ENCODE assay signal across 10 cellular contexts in the genomic region with DNA sequence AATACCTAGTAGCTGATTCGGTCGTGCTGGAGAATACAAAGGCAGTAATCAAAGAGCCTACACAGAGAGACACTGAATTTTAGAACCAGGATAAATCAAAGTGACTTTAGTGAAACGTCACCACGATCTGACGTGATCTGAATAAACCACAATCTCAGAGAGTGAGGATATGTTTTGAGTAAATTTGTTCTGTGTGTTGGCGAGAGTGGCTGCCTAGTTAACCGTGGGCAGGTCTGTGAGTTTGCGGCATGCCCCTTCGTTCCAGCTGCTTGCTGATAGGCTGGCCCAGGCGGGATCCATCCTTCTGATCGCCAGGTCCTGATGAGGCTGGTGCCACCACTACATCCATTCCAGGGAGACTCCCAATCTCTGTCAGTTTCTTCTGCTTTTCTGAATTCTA.
DNase-seq lines count a peak whose midpoint lies in the region; ATAC-seq and TF ChIP-seq lines count a peak whose summit lies in the region.
"Had no signal": no experiment of that assay in that cellular context is flagged by ENCODE, and none has a peak within 500 bp of the region (broad histone marks: within the 10 kb centered on the region; RNA-seq: fewer than 3 reads in every experiment).

No MANE protein-coding gene starts in this region.

- H3K27ac Mint-ChIP-seq in activated naive CD4-positive, alpha-beta T cell treated with anti-CD3 and anti-CD28 coated beads, Interleukin-2, amount 10 ng/mL, durations not matched to agents 7 days and 5 days = peak overlapping the region; percentile 75
- H3K27ac Mint-ChIP-seq in stimulated activated naive B cell treated with anti-CD40 and anti-IgM and Interleukin-4, amounts not matched to agents 10 μg/mL and 1 μg/mL and 100 μg/mL, for 72 hours = peak overlapping the region; percentile 77

- POLR2A ChIA-PET in RWPE1 (lab: Yijun Ruan, JAX; ENCODE audit: low non-redundant PET) = no interaction called here

- peak overlapping the region; percentile 54 for H3K4me3 Mint-ChIP-seq in activated naive CD4-positive, alpha-beta T cell treated with anti-CD3 and anti-CD28 coated beads, Interleukin-2, amount 10 ng/mL, durations not matched to agents 7 days and 5 days
- peak overlapping the region in 1 of 2 donors; percentile 19 for H3K4me3 Mint-ChIP-seq in stimulated activated naive B cell treated with anti-CD40 and anti-IgM and Interleukin-4, amounts not matched to agents 10 μg/mL and 1 μg/mL and 100 μg/mL, for 72 hours
- H3K4me3 Mint-ChIP-seq: neural crest cell had no signal

- no peak for TF ChIP-seq CTCF in RWPE1 (conservative IDR thresholded peaks at IDR 0.05; ENCODE audit: low read depth)

- H3K27ac ChIP-seq in RWPE1 = 0 out of 2 replicates have a peak overlapping the region, but pooled peaks have one; percentile 30

- CTCF ChIA-PET in RWPE1 (lab: Yijun Ruan, JAX) = interaction anchor here (0.6 kb wide), 1 partner anchor 42 kb away, joined by 3 read pairs; no protein-coding TSS in a partner anchor
- CTCF ChIA-PET in activated naive CD4-positive, alpha-beta T cell treated with anti-CD3 and anti-CD28 coated beads, Interleukin-2, amount 10 ng/mL, durations not matched to agents 7 days and 5 days (lab: Charles Lee) = interaction anchor here (0.8 to 0.9 kb wide), 2 partner anchors 10 to 42 kb away, joined by 3 to 4 read pairs; no protein-coding TSS in a partner anchor

- no peaks in the 10 kb centered on the region for H3K36me3 Mint-ChIP-seq in activated naive CD4-positive, alpha-beta T cell treated with anti-CD3 and anti-CD28 coated beads, Interleukin-2, amount 10 ng/mL, durations not matched to agents 7 days and 5 days
- peaks cover 0 to 6% of the 10 kb centered on the region in 2 donors for H3K36me3 Mint-ChIP-seq in stimulated activated naive B cell treated with anti-CD40 and anti-IgM and Interleukin-4, amounts not matched to agents 10 μg/mL and 1 μg/mL and 100 μg/mL, for 72 hours

- peaks cover 83% of the 10 kb centered on the region for H3K4me1 Mint-ChIP-seq in activated naive CD4-positive, alpha-beta T cell treated with anti-CD3 and anti-CD28 coated beads, Interleukin-2, amount 10 ng/mL, durations not matched to agents 7 days and 5 days
- H3K4me1 Mint-ChIP-seq in stimulated activated naive B cell treated with anti-CD40 and anti-IgM and Interleukin-4, amounts not matched to agents 10 μg/mL and 1 μg/mL and 100 μg/mL, for 72 hours = peaks cover 52 to 84% of the 10 kb centered on the region in 2 donors

- peak; percentile 41 for ATAC-seq in GM21526 (IDR thresholded peaks at IDR 0.05; ENCODE audit: low FRiP score, unreplicated experiment)
- ATAC-seq in stimulated activated naive B cell treated with anti-CD40 and anti-IgM and Interleukin-4, amounts not matched to agents 10 μg/mL and 1 μg/mL and 100 μg/mL, for 72 hours (replicated peaks) = peak; percentile 68 to 81
- no peak for ATAC-seq in GM21447 (IDR thresholded peaks at IDR 0.05; ENCODE audit: unreplicated experiment)

- no peak for DNase-seq in RWPE1 (ENCODE audit: low spot score)
- DNase-seq in activated naive CD4-positive, alpha-beta T cell treated with anti-CD3 and anti-CD28 coated beads, Interleukin-2, amount 10 ng/mL, durations not matched to agents 7 days and 5 days = peak; percentile 70
- no peak for DNase-seq in stimulated activated naive B cell treated with anti-CD40 and anti-IgM and Interleukin-4, amounts not matched to agents 10 μg/mL and 1 μg/mL and 100 μg/mL, for 72 hours
- no peak for DNase-seq in EL
- DNase-seq in D341Med (ENCODE audit: low spot score) = no peak
- no peak for DNase-seq in NCI-H187 treated with DMSO at 0.1 percent for 48 hours (lab: John Stamatoyannopoulos, UW)
- DNase-seq: foreskin fibroblast had no signal

- H3K9me3 Mint-ChIP-seq in activated naive CD4-positive, alpha-beta T cell treated with anti-CD3 and anti-CD28 coated beads, Interleukin-2, amount 10 ng/mL, durations not matched to agents 7 days and 5 days = no peaks in the 10 kb centered on the region
- H3K9me3 Mint-ChIP-seq in stimulated activated naive B cell treated with anti-CD40 and anti-IgM and Interleukin-4, amounts not matched to agents 10 μg/mL and 1 μg/mL and 100 μg/mL, for 72 hours = no peaks in the 10 kb centered on the region
- H3K9me3 Mint-ChIP-seq: neural crest cell had no signal

- no peaks in the 10 kb centered on the region for H3K27me3 Mint-ChIP-seq in activated naive CD4-positive, alpha-beta T cell treated with anti-CD3 and anti-CD28 coated beads, Interleukin-2, amount 10 ng/mL, durations not matched to agents 7 days and 5 days
- H3K27me3 Mint-ChIP-seq in stimulated activated naive B cell treated with anti-CD40 and anti-IgM and Interleukin-4, amounts not matched to agents 10 μg/mL and 1 μg/mL and 100 μg/mL, for 72 hours = no peaks in the 10 kb centered on the region
